ENCODE assay signal across 1 cellular context in genomic region chr17:37221865-37222264, GRCh38.
TF ChIP-seq lines count a peak whose summit lies in the region.

No MANE protein-coding gene starts in this region.

TF ChIP-seq in IMR-90, 13 proteins besides CTCF, POLR2A, EP300 and RAD21 (continued from another document):
- TF ChIP-seq SMC3 (IDR thresholded peaks at IDR 0.05; ENCODE audit: low read depth, low read length) = no peak
- no peak for TF ChIP-seq USF2 (IDR thresholded peaks at IDR 0.05; ENCODE audit: low read depth, low read length)
- no peak for TF ChIP-seq RCOR1 (IDR thresholded peaks at IDR 0.05; ENCODE audit: insufficient replicate concordance, low read length)
- TF ChIP-seq CEBPB (IDR thresholded peaks at IDR 0.05; ENCODE audit: low read depth, low read length) = no peak
- TF ChIP-seq RFX5 (IDR thresholded peaks at IDR 0.05; ENCODE audit: low read depth, low read length) = no peak
- no peak for TF ChIP-seq BHLHE40 (IDR thresholded peaks at IDR 0.05; ENCODE audit: low read depth, low read length)
